Comparison of ENCODE assay signal across 8 cellular contexts in the genomic region with DNA sequence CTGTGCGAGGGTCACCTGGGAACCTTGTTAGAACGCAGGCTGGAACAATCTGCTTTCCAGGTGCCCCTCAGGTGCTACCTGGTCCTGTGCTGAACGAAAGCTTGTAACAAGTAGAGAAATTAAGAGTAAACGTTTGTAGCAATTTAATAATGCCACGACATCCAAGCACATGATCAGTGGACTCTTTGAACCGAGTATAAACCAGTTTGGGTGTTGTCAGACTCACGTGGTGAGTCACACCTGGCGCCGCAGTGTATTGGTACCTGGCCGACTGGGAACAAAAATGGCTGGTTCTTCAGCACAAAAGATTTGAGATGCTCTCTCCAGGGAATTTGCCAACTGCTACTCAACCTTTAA. TPM values are rescaled to one million over a fixed set of nuclear protein-coding genes. Genes with fewer than 3 reads are reported as not detected.
DNase-seq lines count a peak whose midpoint lies in the region; ATAC-seq and TF ChIP-seq lines count a peak whose summit lies in the region.

No MANE protein-coding gene starts in this region.

- H3K4me3 ChIP-seq in right atrium auricular region (peak overlapping the region; percentile 51 to 62), astrocyte of the spinal cord (ENCODE audit: low read depth, low read length) (peak overlapping the region; percentile 69), urinary bladder (ENCODE audit: low read depth, low read length) (no peak overlapping the region)

- H3K4me3 Mint-ChIP-seq in memory B cell, result peak overlapping the region; percentile 48
- H3K4me3 Mint-ChIP-seq in activated T-helper 2 cell treated with anti-CD3 and anti-CD28 coated beads, Interferon-gamma antibody, Interleukin-2, Interleukin-4, amounts not matched to agents 10 μg/mL and 5 μg/mL and 100 μg/mL, durations not matched to agents 14 hours and 24 hours and 36 hours (ENCODE audit: low read depth), result no peak overlapping the region

- no peak for TF ChIP-seq CTCF in right atrium auricular region (IDR thresholded peaks at IDR 0.05)
- TF ChIP-seq CTCF in astrocyte of the spinal cord (IDR thresholded peaks at IDR 0.05; ENCODE audit: low read depth, low read length), result no peak

- H3K27me3 ChIP-seq in right atrium auricular region, result peaks cover 7 to 13% of the 10 kb centered on the region in 2 donors

- peaks cover 2% of the 10 kb centered on the region for H3K36me3 Mint-ChIP-seq in memory B cell
- H3K36me3 Mint-ChIP-seq in activated T-helper 2 cell treated with anti-CD3 and anti-CD28 coated beads, Interferon-gamma antibody, Interleukin-2, Interleukin-4, amounts not matched to agents 10 μg/mL and 5 μg/mL and 100 μg/mL, durations not matched to agents 14 hours and 24 hours and 36 hours (ENCODE audit: low read depth), result no peaks in the 10 kb centered on the region

- ATAC-seq in memory B cell (ENCODE audit: low read depth), result no peak

- WGBS in urinary bladder, result 30% methylated on average over 10 of the region's 10 CpGs

- H3K27ac Mint-ChIP-seq in memory B cell, result no peak overlapping the region
- no peak overlapping the region for H3K27ac Mint-ChIP-seq in activated T-helper 2 cell treated with anti-CD3 and anti-CD28 coated beads, Interferon-gamma antibody, Interleukin-2, Interleukin-4, amounts not matched to agents 10 μg/mL and 5 μg/mL and 100 μg/mL, durations not matched to agents 14 hours and 24 hours and 36 hours

- H3K27ac ChIP-seq in right atrium auricular region (peak overlapping the region in 1 of 2 donors; percentile 41), urinary bladder (ENCODE audit: low read depth) (peak overlapping the region; percentile 74)

- in situ Hi-C loops in astrocyte of the spinal cord (cut with HindIII; ENCODE audit: low sequenced_read_pairs), result no loop called here

- intact Hi-C loops in cardiac septum (cut with DNase I), result loop anchor here (5.0 kb wide), 2 partner anchors 140 to 150 kb away; no protein-coding TSS in a partner anchor
- intact Hi-C loops in activated T-helper 2 cell treated with anti-CD3 and anti-CD28 coated beads, Interferon-gamma antibody, Interleukin-2, Interleukin-4, amounts not matched to agents 10 μg/mL and 5 μg/mL and 100 μg/mL, durations not matched to agents 14 hours and 24 hours and 36 hours (cut with micrococcal nuclease), result loop anchor here (2.0 to 5.0 kb wide), 2 partner anchors 56 to 150 kb away; no protein-coding TSS in a partner anchor

- H3K36me3 ChIP-seq in right atrium auricular region (no peaks in the 10 kb centered on the region), urinary bladder (ENCODE audit: insufficient read depth) (no peaks in the 10 kb centered on the region)

- H3K27me3 Mint-ChIP-seq in memory B cell, result peaks cover 29% of the 10 kb centered on the region
- H3K27me3 Mint-ChIP-seq in activated T-helper 2 cell treated with anti-CD3 and anti-CD28 coated beads, Interferon-gamma antibody, Interleukin-2, Interleukin-4, amounts not matched to agents 10 μg/mL and 5 μg/mL and 100 μg/mL, durations not matched to agents 14 hours and 24 hours and 36 hours (ENCODE audit: low read depth), result peaks cover 63% of the 10 kb centered on the region

- H3K9me3 Mint-ChIP-seq in memory B cell, result peaks cover 3% of the 10 kb centered on the region
- no peaks in the 10 kb centered on the region for H3K9me3 Mint-ChIP-seq in activated T-helper 2 cell treated with anti-CD3 and anti-CD28 coated beads, Interferon-gamma antibody, Interleukin-2, Interleukin-4, amounts not matched to agents 10 μg/mL and 5 μg/mL and 100 μg/mL, durations not matched to agents 14 hours and 24 hours and 36 hours

- DNase-seq in right atrium auricular region (ENCODE audit: low spot score), result no peak
- DNase-seq in cardiac septum (ENCODE audit: low spot score), result no peak
- DNase-seq in astrocyte of the spinal cord (ENCODE audit: low read depth, low spot score), result no peak
- DNase-seq in memory B cell (ENCODE audit: low spot score in 2 of 2), result no peak
- DNase-seq in activated T-helper 2 cell treated with anti-CD3 and anti-CD28 coated beads, Interferon-gamma antibody, Interleukin-2, Interleukin-4, amounts not matched to agents 10 μg/mL and 5 μg/mL and 100 μg/mL, durations not matched to agents 14 hours and 24 hours and 36 hours (ENCODE audit: low spot score), result no peak
- no peak for DNase-seq in NCI-H2107 treated with DMSO at 0.1 percent for 48 hours (lab: John Stamatoyannopoulos, UW; ENCODE audit: unreplicated experiment)
- no peak for DNase-seq in stimulated activated CD4-positive, alpha-beta T cell treated with anti-CD3 and anti-CD28 coated beads, Interleukin-2, amount 100 ng/mL, for 24 hours

- no peaks in the 10 kb centered on the region for H3K9me3 ChIP-seq in right atrium auricular region

- H3K4me1 ChIP-seq in right atrium auricular region, result peaks cover 0 to 7% of the 10 kb centered on the region in 2 donors
- H3K4me1 ChIP-seq in urinary bladder (ENCODE audit: insufficient read depth), result no peaks in the 10 kb centered on the region

- peaks cover 7% of the 10 kb centered on the region for H3K4me1 Mint-ChIP-seq in memory B cell
- H3K4me1 Mint-ChIP-seq in activated T-helper 2 cell treated with anti-CD3 and anti-CD28 coated beads, Interferon-gamma antibody, Interleukin-2, Interleukin-4, amounts not matched to agents 10 μg/mL and 5 μg/mL and 100 μg/mL, durations not matched to agents 14 hours and 24 hours and 36 hours (ENCODE audit: low read depth), result peaks cover 28% of the 10 kb centered on the region

RNA-seq across cellular contexts. Expression of gene MYO10, which starts 0.9 kb away (rescaled TPM):
- 1 to 10 TPM; 3.8 to 5.5 TPM for total RNA-seq in right atrium auricular region
- total RNA-seq in cardiac septum, result 4.6 TPM
- 21.3 TPM for total RNA-seq in urinary bladder
- polyA plus RNA-seq in urinary bladder, result 4.3 TPM
- 1.0 and 1.2 TPM in 2 replicates for total RNA-seq in activated T-helper 2 cell treated with anti-CD3 and anti-CD28 coated beads, Interferon-gamma antibody, Interleukin-2, Interleukin-4, amounts not matched to agents 10 μg/mL and 5 μg/mL and 100 μg/mL, durations not matched to agents 14 hours and 24 hours and 36 hours
